ENCODE assay signal across 22 cellular contexts in genomic region chr14:83257466-83258439, GRCh38.
"Had no signal": no experiment of that assay in that cellular context is flagged by ENCODE, and none has a peak within 500 bp of the region (broad histone marks: within the 10 kb centered on the region; RNA-seq: fewer than 3 reads in every experiment).

No MANE protein-coding gene starts in this region.

- H3K27me3 ChIP-seq: adrenal gland, esophagus muscularis mucosa, gastrocnemius medialis, sigmoid colon, uterus had no signal

- H3K27ac ChIP-seq: adrenal gland, esophagus muscularis mucosa, gastrocnemius medialis, left ventricle myocardium inferior, sigmoid colon, uterus had no signal

- H3K9me3 ChIP-seq: adrenal gland, esophagus muscularis mucosa, gastrocnemius medialis, left ventricle myocardium inferior, sigmoid colon, uterus had no signal

- DNase-seq: activated CD8-positive, alpha-beta memory T cell treated with anti-CD3 and anti-CD28 coated beads for 24 hours; activated CD8-positive, alpha-beta memory T cell treated with anti-CD3 and anti-CD28 coated beads, Interleukin-2, amount 50 U/mL, for 4 hours; activated T-cell treated with anti-CD3 and anti-CD28 coated beads, Interleukin-2, amount 50 U/mL, for 24 hours; adrenal gland; central memory CD4-positive, alpha-beta T cell; effector memory CD8-positive, alpha-beta T cell; gastrocnemius medialis; hippocampal formation; left ventricle myocardium inferior; naive thymus-derived CD8-positive, alpha-beta T cell; sigmoid colon; stimulated activated CD4-positive, alpha-beta T cell treated with anti-CD3 and anti-CD28 coated beads, Interleukin-2, amount 100 ng/mL, for 48 hours; stimulated activated CD8-positive, alpha-beta memory T cell treated with anti-CD3 and anti-CD28 coated beads, Interleukin-4, amount 100 ng/mL, for 48 hours; stimulated activated naive B cell treated with anti-CD40 and anti-IgM and Interleukin-4, amounts not matched to agents 10 μg/mL and 1 μg/mL and 100 μg/mL, for 72 hours; uterus had no signal

- H3K4me3 ChIP-seq: adrenal gland, esophagus muscularis mucosa, gastrocnemius medialis, left ventricle myocardium inferior, sigmoid colon, smooth muscle cell, uterus had no signal

- ATAC-seq: activated T-helper 17 cell treated with anti-CD3 and anti-CD28 coated beads, Interleukin-2, amount 50 U/mL, for 72 hours; effector memory CD8-positive, alpha-beta T cell; gastrocnemius medialis; naive thymus-derived CD8-positive, alpha-beta T cell; stimulated activated naive B cell treated with anti-CD40 and anti-IgM and Interleukin-4, amounts not matched to agents 10 μg/mL and 1 μg/mL and 100 μg/mL, for 72 hours; WTC11 had no signal

- FAIRE-seq: astrocyte, colon, endothelial cell of umbilical vein had no signal

- H3K36me3 ChIP-seq: adrenal gland, esophagus muscularis mucosa, gastrocnemius medialis, left ventricle myocardium inferior, sigmoid colon, uterus had no signal

- H3K4me2 ChIP-seq: smooth muscle cell had no signal

- H3K4me1 ChIP-seq: esophagus muscularis mucosa, gastrocnemius medialis, left ventricle myocardium inferior, sigmoid colon, uterus had no signal
